ENCODE assay signal across 9 cellular contexts in genomic region chr7:130440527-130441365, GRCh38. TPM values are rescaled to one million over a fixed set of nuclear protein-coding genes. Genes with fewer than 3 reads are reported as not detected.
DNase-seq lines count a peak whose midpoint lies in the region; ATAC-seq, FAIRE-seq and TF ChIP-seq lines count a peak whose summit lies in the region.
"Had no signal": no experiment of that assay in that cellular context is flagged by ENCODE, and none has a peak within 500 bp of the region (broad histone marks: within the 10 kb centered on the region; RNA-seq: fewer than 3 reads in every experiment).

Gene CEP41, minus strand, starts transcription at chr7:130441016. Its CDS starts 50 bp downstream, at chr7:130440966.

- H3K36me3 ChIP-seq in kidney (ENCODE audit: control insufficient read depth in 1 of 2, insufficient read depth in 2 of 2, low read length in 2 of 2), result no peaks in the 10 kb centered on the region

- ATAC-seq in HG03439 (IDR thresholded peaks at IDR 0.05; ENCODE audit: unreplicated experiment), result peak; percentile 98
- peak; percentile 96 for ATAC-seq in activated CD4-positive, alpha-beta T cell treated with anti-CD3 and anti-CD28 coated beads for 36 hours

- peaks cover 49% of the 10 kb centered on the region for H3K4me1 Mint-ChIP-seq in activated CD4-positive, alpha-beta T cell treated with anti-CD3 and anti-CD28 coated beads for 36 hours
- peaks cover 16% of the 10 kb centered on the region for H3K4me1 Mint-ChIP-seq in chondrocyte (ENCODE audit: low read depth)

- peak within 1 kb of the TSS; percentile 80 to 88 for H3K27ac ChIP-seq in kidney (ENCODE audit: low read depth in 2 of 2, low read length in 2 of 2)

- peak; percentile 81 for DNase-seq in AML-193 (lab: John Stamatoyannopoulos, UW)
- DNase-seq in GM19238 (ENCODE audit: insufficient read length, low spot score), result peak; percentile 91
- peak; percentile 84 for DNase-seq in NCI-H510A treated with DMSO at 0.1 percent for 48 hours (lab: John Stamatoyannopoulos, UW)
- DNase-seq in activated CD4-positive, alpha-beta T cell treated with anti-CD3 and anti-CD28 coated beads for 36 hours, result peak; percentile 97
- peak; percentile 98 for DNase-seq in chondrocyte (ENCODE audit: low spot score)
- DNase-seq in kidney, result peak; percentile 99
- peak; percentile 75 to 88 for DNase-seq in stimulated activated CD4-positive, alpha-beta T cell treated with anti-CD3 and anti-CD28 coated beads, Interleukin-15, amount 100 ng/mL, for 1 hour (ENCODE audit: low read depth in 1 of 2, low spot score in 1 of 2)

- H3K9ac ChIP-seq in kidney (ENCODE audit: low read length in 2 of 2), result peak within 1 kb of the TSS; percentile 17 to 65

- FAIRE-seq in kidney (lab: Jason Lieb, UNC), result no peak
- FAIRE-seq: colon had no signal

- peaks cover 13% of the 10 kb centered on the region for H3K36me3 Mint-ChIP-seq in activated CD4-positive, alpha-beta T cell treated with anti-CD3 and anti-CD28 coated beads for 36 hours (ENCODE audit: low read depth)
- no peaks in the 10 kb centered on the region for H3K36me3 Mint-ChIP-seq in chondrocyte (ENCODE audit: low read depth)

- no peak for TF ChIP-seq CTCF in chondrocyte (IDR thresholded peaks at IDR 0.05)
- TF ChIP-seq CTCF in kidney (IDR thresholded peaks at IDR 0.05; ENCODE audit: borderline replicate concordance, extremely low read depth, insufficient read depth), result no peak

- peaks cover 0 to 9% of the 10 kb centered on the region in 2 donors for H3K4me1 ChIP-seq in kidney (ENCODE audit: control insufficient read depth in 1 of 2, insufficient read depth in 1 of 2, low read depth in 1 of 2, low read length in 2 of 2)

- peak within 1 kb of the TSS; percentile 63 to 90 for H3K4me3 ChIP-seq in kidney (ENCODE audit: low read length in 2 of 2)

- H3K9me3 Mint-ChIP-seq in activated CD4-positive, alpha-beta T cell treated with anti-CD3 and anti-CD28 coated beads for 36 hours (ENCODE audit: low read depth), result peaks cover 2% of the 10 kb centered on the region
- H3K9me3 Mint-ChIP-seq in chondrocyte (ENCODE audit: low read depth), result no peaks in the 10 kb centered on the region

- H3K27me3 Mint-ChIP-seq in activated CD4-positive, alpha-beta T cell treated with anti-CD3 and anti-CD28 coated beads for 36 hours, result no peaks in the 10 kb centered on the region
- no peaks in the 10 kb centered on the region for H3K27me3 Mint-ChIP-seq in chondrocyte (ENCODE audit: low read depth)

- peak within 1 kb of the TSS; percentile 95 for H3K4me3 Mint-ChIP-seq in activated CD4-positive, alpha-beta T cell treated with anti-CD3 and anti-CD28 coated beads for 36 hours
- peak within 1 kb of the TSS; percentile 96 for H3K4me3 Mint-ChIP-seq in chondrocyte (ENCODE audit: unreplicated experiment)

- peak within 1 kb of the TSS; percentile 99 for H3K27ac Mint-ChIP-seq in activated CD4-positive, alpha-beta T cell treated with anti-CD3 and anti-CD28 coated beads for 36 hours
- H3K27ac Mint-ChIP-seq in chondrocyte (ENCODE audit: unreplicated experiment), result peak within 1 kb of the TSS; percentile 94

- H3K9me3 ChIP-seq in kidney (ENCODE audit: control insufficient read depth in 1 of 2, low read length in 2 of 2), result no peaks in the 10 kb centered on the region

- POLR2A ChIA-PET in activated CD4-positive, alpha-beta T cell treated with anti-CD3 and anti-CD28 coated beads for 36 hours (lab: Charles Lee), result interaction anchor here (0.8 kb wide), 1 partner anchor 748 kb away, joined by 4 read pairs; no protein-coding TSS in a partner anchor

- intact Hi-C loops in activated CD4-positive, alpha-beta T cell treated with anti-CD3 and anti-CD28 coated beads for 36 hours (cut with DNase I, micrococcal nuclease), result loop anchor here (1.0 to 5.0 kb wide), 6 partner anchors 46 to 887 kb away; partner anchors contain the start of genes KLHDC10 (in 1 of the 2), MKLN1 (in 1 of the 2) and TMEM209 (in 1 of the 2)
- intact Hi-C loops in kidney (cut with DNase I), result no loop called here

- CTCF ChIA-PET in activated CD4-positive, alpha-beta T cell treated with anti-CD3 and anti-CD28 coated beads for 36 hours (lab: Charles Lee), result no interaction called here

RNA-seq across cellular contexts. Expression of gene CEP41, which starts in this region (rescaled TPM):
- 10 to 100 TPM; 19.7 to 21.2 TPM for total RNA-seq in activated CD4-positive, alpha-beta T cell treated with anti-CD3 and anti-CD28 coated beads for 36 hours
- total RNA-seq in chondrocyte (10.3 to 13.9 TPM (median 10.4 TPM) in 3 replicates), kidney (12.7 TPM)
- 8.1 TPM for polyA plus RNA-seq in kidney (ENCODE audit: insufficient read depth, low read depth, low replicate concordance)

Comparison
In these comparisons a context has a peak if more than half of its experiments do, and no peak if none do; other contexts are left out.
1. Peak in every context shown above with its lines: DNase-seq, ATAC-seq, H3K4me3 ChIP-seq and H3K27ac ChIP-seq.